Comparison of ENCODE assay signal across 10 cellular contexts in genomic region chr6:158313989-158314388, GRCh38. TPM values are rescaled to one million over a fixed set of nuclear protein-coding genes. Genes with fewer than 3 reads are reported as not detected.
DNase-seq lines count a peak whose midpoint lies in the region; ATAC-seq and TF ChIP-seq lines count a peak whose summit lies in the region.
"Had no signal": no experiment of that assay in that cellular context is flagged by ENCODE, and none has a peak within 500 bp of the region (broad histone marks: within the 10 kb centered on the region; RNA-seq: fewer than 3 reads in every experiment).

No MANE protein-coding gene starts in this region.

- no peak for TF ChIP-seq CTCF in glutamatergic neuron (IDR thresholded peaks at IDR 0.05; ENCODE audit: partially characterized antibody, unreplicated experiment)

- H3K4me3 Mint-ChIP-seq in IgD-negative memory B cell (peak overlapping the region in 3 of 4 donors; percentile 64 to 90 (median 66)), immature natural killer cell (peak overlapping the region; percentile 14 to 68 (median 57)), glutamatergic neuron (ENCODE audit: unreplicated experiment) (no peak overlapping the region)

- H3K36me3 Mint-ChIP-seq in IgD-negative memory B cell (peaks cover 11% of the 10 kb centered on the region), immature natural killer cell (peaks cover 15 to 36% (median 16%) of the 10 kb centered on the region in 3 donors), glutamatergic neuron (ENCODE audit: unreplicated experiment) (peaks cover 8% of the 10 kb centered on the region)

- H3K27ac Mint-ChIP-seq in IgD-negative memory B cell (peak overlapping the region in 2 of 3 donors; percentile 59 to 63), immature natural killer cell (no peak overlapping the region), glutamatergic neuron (ENCODE audit: unreplicated experiment) (no peak overlapping the region)

- DNase-seq in immature natural killer cell (no peak), glutamatergic neuron (no peak), SKM-1 treated with dmso at 0.1 percent for 144 hours (lab: John Stamatoyannopoulos, UW; ENCODE audit: unreplicated experiment) (no peak), Ammon's horn (ENCODE audit: low spot score) (no peak)
- no peak for DNase-seq in central memory CD4-positive, alpha-beta T cell
- DNase-seq: activated T-cell treated with anti-CD3 and anti-CD28 coated beads, Interleukin-2, amount 50 U/mL, for 1 hour; NCI-H2171 had no signal

- H3K9me3 Mint-ChIP-seq in IgD-negative memory B cell (no peaks in the 10 kb centered on the region), immature natural killer cell (no peaks in the 10 kb centered on the region), glutamatergic neuron (ENCODE audit: unreplicated experiment) (peaks cover 7% of the 10 kb centered on the region)

- H3K4me1 Mint-ChIP-seq in IgD-negative memory B cell (peaks cover 19 to 45% (median 36%) of the 10 kb centered on the region in 3 donors), immature natural killer cell (peaks cover 27 to 35% of the 10 kb centered on the region in 2 donors), glutamatergic neuron (ENCODE audit: low read depth, unreplicated experiment) (peaks cover 35% of the 10 kb centered on the region)

- ATAC-seq in GM18502 (IDR thresholded peaks at IDR 0.05; ENCODE audit: poor library complexity, unreplicated experiment) (peak; percentile 75), GM21528 (IDR thresholded peaks at IDR 0.05; ENCODE audit: low FRiP score, unreplicated experiment) (peak; percentile 61)

- no peaks in the 10 kb centered on the region for H3K27me3 Mint-ChIP-seq in IgD-negative memory B cell
- no peaks in the 10 kb centered on the region for H3K27me3 Mint-ChIP-seq in immature natural killer cell (ENCODE audit: low read depth in 3 of 3)
- no peaks in the 10 kb centered on the region for H3K27me3 Mint-ChIP-seq in glutamatergic neuron (ENCODE audit: unreplicated experiment)

RNA-seq across cellular contexts. Expression of gene TULP4, which starts 1.7 kb away (rescaled TPM):
- polyA plus RNA-seq in IgD-negative memory B cell (42.3 TPM), immature natural killer cell (10 to 100 TPM; 19.0 to 46.9 (median 22.2) TPM)
- total RNA-seq in glutamatergic neuron (ENCODE audit: unreplicated experiment), result 406 TPM

Comparison
In these comparisons a context has a peak if more than half of its experiments do, and no peak if none do; other contexts are left out.
1. H3K27ac Mint-ChIP-seq: peak in IgD-negative memory B cell (2 of 3); none in immature natural killer cell (0 of 6) and glutamatergic neuron (single experiment).